ENCODE assay signal across 23 cellular contexts in the genomic region with DNA sequence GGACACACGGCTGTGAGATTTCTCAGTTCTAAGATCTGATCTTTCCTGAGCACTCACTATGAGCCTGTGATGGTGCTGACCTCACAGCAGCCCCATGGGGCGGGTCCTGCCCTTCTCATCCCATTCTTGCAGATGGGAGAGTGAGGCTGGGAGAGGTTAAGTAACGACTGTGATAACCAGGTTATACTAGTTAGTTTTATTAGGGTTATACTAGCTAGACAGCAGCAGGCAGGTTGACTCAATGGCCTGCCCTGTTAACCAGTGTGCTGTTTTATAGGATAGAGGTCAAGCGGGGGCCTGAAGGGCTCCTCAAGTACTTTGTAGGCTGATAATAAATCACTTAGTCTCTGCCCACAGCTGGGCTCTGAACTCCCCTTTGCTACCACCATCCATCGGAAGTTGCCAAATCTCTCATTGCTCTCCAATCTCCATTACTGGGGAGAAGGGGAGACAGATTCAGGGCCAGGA. TPM values are rescaled to one million over a fixed set of nuclear protein-coding genes. Genes with fewer than 3 reads are reported as not detected.
DNase-seq lines count a peak whose midpoint lies in the region; ATAC-seq and TF ChIP-seq lines count a peak whose summit lies in the region.
"Had no signal": no experiment of that assay in that cellular context is flagged by ENCODE, and none has a peak within 500 bp of the region (broad histone marks: within the 10 kb centered on the region; RNA-seq: fewer than 3 reads in every experiment).

No MANE protein-coding gene starts in this region.

- H3F3A ChIP-seq in GM23338 (replicated peaks; ENCODE audit: low read depth) = no peaks in the 10 kb centered on the region

- H3K4me3 ChIP-seq in HEK293 (ENCODE audit: low read depth, low read length) (no peak overlapping the region), GM23338 (no peak overlapping the region), BE2C (ENCODE audit: low read depth, low read length) (no peak overlapping the region)

- POLR2A ChIA-PET in HEK293 (lab: Yijun Ruan, JAX) = no interaction called here

- no peaks in the 10 kb centered on the region for H3K9me3 Mint-ChIP-seq in GM23338
- no peaks in the 10 kb centered on the region for H3K9me3 Mint-ChIP-seq in type B pancreatic cell
- H3K9me3 Mint-ChIP-seq: CD8-positive, alpha-beta T cell; IgD-negative memory B cell had no signal

- H3K4me2 ChIP-seq in GM23338 = no peak overlapping the region

- H3K4me1 ChIP-seq in HEK293 (ENCODE audit: control insufficient read depth, insufficient read depth, low read length) (no peaks in the 10 kb centered on the region), GM23338 (ENCODE audit: insufficient read depth) (peaks cover 29% of the 10 kb centered on the region), BE2C (no peaks in the 10 kb centered on the region)
- H3K4me1 ChIP-seq: Caco-2 had no signal

- no peaks in the 10 kb centered on the region for H3K36me3 Mint-ChIP-seq in GM23338 (ENCODE audit: low read depth)
- H3K36me3 Mint-ChIP-seq in type B pancreatic cell = no peaks in the 10 kb centered on the region
- H3K36me3 Mint-ChIP-seq: CD8-positive, alpha-beta T cell; IgD-negative memory B cell had no signal

- no peak overlapping the region for H3K27ac Mint-ChIP-seq in GM23338
- H3K27ac Mint-ChIP-seq in type B pancreatic cell = no peak overlapping the region
- H3K27ac Mint-ChIP-seq: CD8-positive, alpha-beta T cell; IgD-negative memory B cell had no signal

- TF ChIP-seq CTCF in HEK293 (tag by site-specific recombination; IDR thresholded peaks at IDR 0.05) (no peak), GM23338 (conservative IDR thresholded peaks at IDR 0.05; ENCODE audit: low read depth in 2 of 2) (no peak), type B pancreatic cell (conservative IDR thresholded peaks at IDR 0.05) (no peak), BE2C (IDR thresholded peaks at IDR 0.05; ENCODE audit: low read depth, low read length) (no peak)

- no peak for ATAC-seq in GM23338
- ATAC-seq: CD8-positive, alpha-beta T cell; Panc1 had no signal

- H3K4me1 Mint-ChIP-seq in GM23338 (peaks cover 37% of the 10 kb centered on the region), type B pancreatic cell (ENCODE audit: unreplicated experiment) (no peaks in the 10 kb centered on the region)
- H3K4me1 Mint-ChIP-seq: IgD-negative memory B cell had no signal

- H2AFZ ChIP-seq in GM23338 = no peak overlapping the region

- CTCF ChIA-PET in HEK293 (lab: Yijun Ruan, JAX) = interaction anchor here (4.3 kb wide), 1 partner anchor 14 kb away, joined by 34 read pairs; no protein-coding TSS in a partner anchor

- H3K27ac ChIP-seq in HEK293 (ENCODE audit: extremely low read depth, low read depth, low read length) (no peak overlapping the region), cingulate gyrus (ENCODE audit: low read depth, low read length) (peak overlapping the region; percentile 99), layer of hippocampus (ENCODE audit: low read depth, low read length) (peak overlapping the region; percentile 98), GM23338 (ENCODE audit: low read depth) (no peak overlapping the region)
- H3K27ac ChIP-seq: C4-2B, HL-60, RWPE1 had no signal

- H3K27me3 Mint-ChIP-seq in GM23338 (ENCODE audit: insufficient read depth, low read depth, poor library complexity) (peaks cover 24% of the 10 kb centered on the region), type B pancreatic cell (peaks cover 68% of the 10 kb centered on the region)

- no peaks in the 10 kb centered on the region for H3K36me3 ChIP-seq in HEK293 (ENCODE audit: control insufficient read depth in 2 of 2, insufficient read depth in 1 of 2, low read length in 2 of 2)
- H3K36me3 ChIP-seq in GM23338 (ENCODE audit: insufficient read depth) = no peaks in the 10 kb centered on the region
- H3K36me3 ChIP-seq in BE2C = no peaks in the 10 kb centered on the region

- H3K4me3 Mint-ChIP-seq in GM23338 = no peak overlapping the region
- H3K4me3 Mint-ChIP-seq in type B pancreatic cell = no peak overlapping the region
- H3K4me3 Mint-ChIP-seq: CD8-positive, alpha-beta T cell; IgD-negative memory B cell had no signal

- DNase-seq in superior temporal gyrus (ENCODE audit: extremely low spot score) (peak; percentile 82), GM23338 (ENCODE audit: low spot score) (no peak), type B pancreatic cell (ENCODE audit: extremely low spot score, unreplicated experiment) (no peak), BE2C (no peak)
- DNase-seq: Caco-2; CD8-positive, alpha-beta T cell; DND-41; NCI-H1048; NCI-H1417; NCI-H2081; NCI-H2227 treated with DMSO at 0.1 percent for 48 hours; NCI-H526 treated with DMSO at 0.1 percent for 48 hours; SHP77 treated with DMSO at 0.1 percent for 48 hours had no signal

- H3K9me3 ChIP-seq in HEK293 (ENCODE audit: control insufficient read depth, insufficient read depth, low read depth, low read length) = no peaks in the 10 kb centered on the region
- H3K9me3 ChIP-seq in BE2C = no peaks in the 10 kb centered on the region
- H3K9me3 ChIP-seq: Caco-2 had no signal

- no peaks in the 10 kb centered on the region for H4K20me1 ChIP-seq in GM23338 (replicated peaks; ENCODE audit: insufficient read depth)

- 0 out of 2 replicates have a peak, but pooled peaks cover 4% of the 10 kb centered on the region for H3K9me2 ChIP-seq in GM23338 (ENCODE audit: insufficient read depth)

- H3K79me2 ChIP-seq in GM23338 (replicated peaks; ENCODE audit: insufficient read depth) = no peaks in the 10 kb centered on the region

- H3K27me3 ChIP-seq in layer of hippocampus (ENCODE audit: control insufficient read depth, insufficient read depth, low read length) (no peaks in the 10 kb centered on the region), GM23338 (ENCODE audit: insufficient read depth) (0 out of 2 replicates have a peak, but pooled peaks cover 11% of the 10 kb centered on the region), BE2C (no peaks in the 10 kb centered on the region)

TF ChIP-seq in HEK293, 187 proteins besides CTCF, POLR2A, EP300 and RAD21:
- peak; percentile 33; the same call in 1 of the 2 replicates for TF ChIP-seq EGR2 (tag by site-specific recombination; IDR thresholded peaks at IDR 0.05; ENCODE audit: low read depth)
- no peak for TF ChIP-seq ZNF146 (tag by site-specific recombination; IDR thresholded peaks at IDR 0.05)
TF ChIP-seq in HEK293: peak in this region for 1.

RNA-seq across cellular contexts. Expression of gene CNTN2, which starts 4.8 kb away (rescaled TPM):
- 2.2 TPM in 2 replicates for total RNA-seq in GM23338 (2014; rRNA removed; shearing (Covaris generic))
- 0.75 and 1.3 TPM in 2 replicates for polyA plus RNA-seq in GM23338 (2016; fragmentation: Nextera tagmentation; extraction: Ambion mirVana)
- total RNA-seq in type B pancreatic cell (ENCODE audit: low replicate concordance) = 0.59 and 6.3 TPM in 2 replicates
- polyA plus RNA-seq in BE2C (2012; ENCODE audit: insufficient read depth, insufficient read length, low read depth) = 1.0 TPM
- total RNA-seq: A673; Caco-2; CD8-positive, alpha-beta T cell; NCI-H460 had no signal
- polyA plus RNA-seq: IgD-negative memory B cell had no signal

RNA-seq across cellular contexts. Expression of gene TMEM81, which starts 36.5 kb away (rescaled TPM):
- total RNA-seq in GM23338 (2014; rRNA removed; shearing (Covaris generic)) = 2.7 and 3.6 TPM in 2 replicates
- polyA plus RNA-seq in GM23338 (2016; fragmentation: Nextera tagmentation; extraction: Ambion mirVana) = 4.5 and 5.5 TPM in 2 replicates
- 3.3 and 5.8 TPM in 2 replicates for total RNA-seq in type B pancreatic cell (ENCODE audit: low replicate concordance)
- polyA plus RNA-seq in BE2C (2012; ENCODE audit: insufficient read depth, insufficient read length, low read depth) = 28.0 TPM

Comparison
In these comparisons a context has a peak if more than half of its experiments do, and no peak if none do; other contexts are left out.
1. H3K27ac ChIP-seq: peak in cingulate gyrus (single experiment) and layer of hippocampus (single experiment); none in HEK293 (single experiment) and GM23338 (single experiment).